In genomic region chr6:116217069-116217468, GRCh38 we compare ENCODE assay signal across 9 cellular contexts. TPM values are rescaled to one million over a fixed set of nuclear protein-coding genes. Genes with fewer than 3 reads are reported as not detected.
DNase-seq lines count a peak whose midpoint lies in the region; ATAC-seq and TF ChIP-seq lines count a peak whose summit lies in the region.
"Had no signal": no experiment of that assay in that cellular context is flagged by ENCODE, and none has a peak within 500 bp of the region (broad histone marks: within the 10 kb centered on the region; RNA-seq: fewer than 3 reads in every experiment).

No MANE protein-coding gene starts in this region.

- H3K9me2 ChIP-seq in GM23248 (ENCODE audit: insufficient read depth): no peaks in the 10 kb centered on the region

- H3K9me3 Mint-ChIP-seq in T-helper 2 cell treated with Interferon-gamma antibody and Interleukin-4, amounts not matched to agents 5 μg/mL and 100 μg/mL, for 36 hours: no peaks in the 10 kb centered on the region

- H2AFZ ChIP-seq in DND-41 (ENCODE audit: low read depth, low read length) (no peak overlapping the region), GM23248 (0 out of 2 replicates have a peak overlapping the region, but pooled peaks have one; percentile 19)

- H3K27ac ChIP-seq in DND-41 (ENCODE audit: low read length) (no peak overlapping the region), GM23248 (no peak overlapping the region; the same call in 1 of the 2 replicates), lung (ENCODE audit: low read depth in 1 of 2, low read length in 1 of 2) (no peak overlapping the region)
- H3K27ac ChIP-seq: skin epidermis had no signal

- 0 to 7% methylated on average over 1 of the region's 1 CpG for WGBS in GM23248 (ENCODE audit: low coverage in 1 of 2, low lambda C conversion rate in 2 of 2, missing lambda C conversion rate in 2 of 2), 2 experiments
- 6 to 8% methylated on average over 1 of the region's 1 CpG for WGBS in lung, 2 donors

- H3K27ac Mint-ChIP-seq in T-helper 2 cell treated with Interferon-gamma antibody and Interleukin-4, amounts not matched to agents 5 μg/mL and 100 μg/mL, for 36 hours: no peak overlapping the region

- H3K4me2 ChIP-seq in DND-41 (ENCODE audit: insufficient read depth, low read length) (no peak overlapping the region), GM23248 (ENCODE audit: unreplicated experiment) (no peak overlapping the region)

- H3K9ac ChIP-seq in DND-41 (ENCODE audit: low read depth, low read length) (no peak overlapping the region), GM23248 (no peak overlapping the region)

- no peaks in the 10 kb centered on the region for H3K79me2 ChIP-seq in DND-41 (ENCODE audit: insufficient read depth, low read length)
- H3K79me2 ChIP-seq in GM23248 (ENCODE audit: insufficient read depth): no peaks in the 10 kb centered on the region

- H3K4me3 ChIP-seq in DND-41 (ENCODE audit: low read depth in 1 of 2, low read length in 2 of 2) (no peak overlapping the region), GM23248 (no peak overlapping the region), lung (no peak overlapping the region)
- H3K4me3 ChIP-seq: skin epidermis had no signal

- no peaks in the 10 kb centered on the region for H3K27me3 Mint-ChIP-seq in T-helper 2 cell treated with Interferon-gamma antibody and Interleukin-4, amounts not matched to agents 5 μg/mL and 100 μg/mL, for 36 hours (ENCODE audit: low read depth)

- no peaks in the 10 kb centered on the region for H3K36me3 ChIP-seq in DND-41 (ENCODE audit: insufficient read depth, low read length)
- no peaks in the 10 kb centered on the region for H3K36me3 ChIP-seq in GM23248 (ENCODE audit: low read depth)
- H3K36me3 ChIP-seq in lung (ENCODE audit: control insufficient read depth in 2 of 2, insufficient read depth in 2 of 2, low read length in 2 of 2): no peaks in the 10 kb centered on the region

- no peak overlapping the region for H3K4me3 Mint-ChIP-seq in T-helper 2 cell treated with Interferon-gamma antibody and Interleukin-4, amounts not matched to agents 5 μg/mL and 100 μg/mL, for 36 hours

- no peaks in the 10 kb centered on the region for H3K36me3 Mint-ChIP-seq in T-helper 2 cell treated with Interferon-gamma antibody and Interleukin-4, amounts not matched to agents 5 μg/mL and 100 μg/mL, for 36 hours (ENCODE audit: low read depth)

- peak; percentile 57; the same call in 1 of the 3 replicates for ATAC-seq in DND-41 (ENCODE audit: insufficient read depth, low read depth)
- ATAC-seq in lung (ENCODE audit: insufficient read depth, low FRiP score): no peak
- no peak for ATAC-seq in HG02970 (IDR thresholded peaks at IDR 0.05; ENCODE audit: low FRiP score, unreplicated experiment)

- H3K4me1 ChIP-seq in DND-41 (ENCODE audit: insufficient read depth, low read length) (no peaks in the 10 kb centered on the region), GM23248 (ENCODE audit: insufficient read depth) (peaks cover 37% of the 10 kb centered on the region), lung (ENCODE audit: control insufficient read depth in 2 of 2, insufficient read depth in 2 of 2, low read length in 2 of 2) (peaks cover 0 to 2% of the 10 kb centered on the region in 2 donors)

- peaks cover 14% of the 10 kb centered on the region; the same call in 1 of the 2 replicates for H3F3A ChIP-seq in GM23248 (ENCODE audit: insufficient read depth)

- DNase-seq in DND-41 (no peak), GM23248 (peak; percentile 71), NCI-H82 treated with DMSO at 0.1 percent for 48 hours (lab: John Stamatoyannopoulos, UW; ENCODE audit: unreplicated experiment) (peak; percentile 27), cerebellum (ENCODE audit: low spot score) (peak; percentile 29), lung (ENCODE audit: low spot score) (no peak), epidermal melanocyte (ENCODE audit: insufficient read length, low spot score) (no peak)
- no peak for DNase-seq in T-helper 2 cell treated with Interferon-gamma antibody and Interleukin-4, amounts not matched to agents 5 μg/mL and 100 μg/mL, for 36 hours (ENCODE audit: low spot score)

- H4K20me1 ChIP-seq in DND-41 (ENCODE audit: insufficient read depth, low read length) (no peaks in the 10 kb centered on the region), GM23248 (ENCODE audit: insufficient read depth) (no peaks in the 10 kb centered on the region)

- H3K9me3 ChIP-seq in DND-41 (ENCODE audit: insufficient read depth, low read length, severe bottlenecking) (no peaks in the 10 kb centered on the region), GM23248 (ENCODE audit: low read depth) (no peaks in the 10 kb centered on the region), lung (ENCODE audit: control insufficient read depth in 2 of 2, insufficient read depth in 1 of 2, low read length in 1 of 2) (no peaks in the 10 kb centered on the region)

- in situ Hi-C loops in GM23248 (cut with MboI): no loop called here

- peak; percentile 58 for TF ChIP-seq CTCF in DND-41 (IDR thresholded peaks at IDR 0.05; ENCODE audit: borderline replicate concordance, extremely low read depth, low read length, poor library complexity, severe bottlenecking)
- TF ChIP-seq CTCF in lung (IDR thresholded peaks at IDR 0.05; ENCODE audit: control extremely low read depth, extremely low read depth): peak; percentile 7

- H3K4me1 Mint-ChIP-seq in T-helper 2 cell treated with Interferon-gamma antibody and Interleukin-4, amounts not matched to agents 5 μg/mL and 100 μg/mL, for 36 hours (ENCODE audit: low read depth): peaks cover 2% of the 10 kb centered on the region

- no peaks in the 10 kb centered on the region for H3K27me3 ChIP-seq in DND-41 (ENCODE audit: insufficient read depth, low read length, poor library complexity)
- no peaks in the 10 kb centered on the region for H3K27me3 ChIP-seq in GM23248 (replicated peaks; ENCODE audit: insufficient read depth)
- H3K27me3 ChIP-seq in lung (ENCODE audit: control insufficient read depth, insufficient read depth): no peaks in the 10 kb centered on the region

RNA-seq across cellular contexts. Expression of gene TSPYL4, which starts 36.8 kb away (rescaled TPM):
- 34.1 and 38.2 TPM in 2 replicates for total RNA-seq in GM23248 (2014; rRNA removed; shearing (Covaris generic))
- polyA plus RNA-seq in GM23248 (2016; fragmentation: Nextera tagmentation; extraction: Ambion mirVana) (32.3 TPM in 2 replicates), lung (1 to 10 TPM; 7.3 to 8.9 TPM)
- total RNA-seq in cerebellum (59.5 TPM), lung (10 to 100 TPM; 14.8 to 30.0 TPM)

Comparison
In these comparisons a context has a peak if more than half of its experiments do, and no peak if none do; other contexts are left out.
1. DNase-seq: peak in GM23248 (single experiment), NCI-H82 treated with DMSO at 0.1 percent for 48 hours (single experiment) and cerebellum (single experiment); none in DND-41 (single experiment), lung (single experiment), T-helper 2 cell treated with Interferon-gamma antibody and Interleukin-4, amounts not matched to agents 5 μg/mL and 100 μg/mL, for 36 hours (single experiment) and epidermal melanocyte (single experiment).